In genomic region chr17:81483862-81484194, GRCh38 we compare ENCODE assay signal across 9 cellular contexts. TPM values are rescaled to one million over a fixed set of nuclear protein-coding genes. Genes with fewer than 3 reads are reported as not detected.
DNase-seq lines count a peak whose midpoint lies in the region; ATAC-seq and TF ChIP-seq lines count a peak whose summit lies in the region.
"Had no signal": no experiment of that assay in that cellular context is flagged by ENCODE, and none has a peak within 500 bp of the region (broad histone marks: within the 10 kb centered on the region; RNA-seq: fewer than 3 reads in every experiment).

No MANE protein-coding gene starts in this region.

- H3K36me3 ChIP-seq in breast epithelium (no peaks in the 10 kb centered on the region), brain microvascular endothelial cell (replicated peaks) (no peaks in the 10 kb centered on the region), mesodermal cell (ENCODE audit: control insufficient read depth, insufficient read depth, low read length) (no peaks in the 10 kb centered on the region), upper lobe of right lung (no peaks in the 10 kb centered on the region)

- no peak for TF ChIP-seq POLR2A in breast epithelium (IDR thresholded peaks at IDR 0.05)

- ATAC-seq in upper lobe of right lung: no peak

- BruUV-seq in MCF 10A (replicated peaks; lab: Mats Ljungman, UMichigan): no TSS peak

- H3K4me1 ChIP-seq in breast epithelium (peaks cover 0 to 4% of the 10 kb centered on the region in 2 donors), mesodermal cell (ENCODE audit: control insufficient read depth, insufficient read depth, low read length, poor library complexity, severe bottlenecking) (peaks cover 11% of the 10 kb centered on the region), upper lobe of right lung (peaks cover 23% of the 10 kb centered on the region)

- H3K9me3 Mint-ChIP-seq in MCF 10A (ENCODE audit: unreplicated experiment): no peaks in the 10 kb centered on the region
- H3K9me3 Mint-ChIP-seq: activated naive CD4-positive, alpha-beta T cell treated with anti-CD3 and anti-CD28 coated beads, Interleukin-2, amount 50 U/mL, for 72 hours had no signal

- in situ Hi-C loops in brain microvascular endothelial cell (cut with HindIII; ENCODE audit: low pct_ligation_motif_present, low sequenced_read_pairs): no loop called here

- no peaks in the 10 kb centered on the region for H3K4me1 Mint-ChIP-seq in MCF 10A (ENCODE audit: insufficient read depth, unreplicated experiment)

- H3K27me3 ChIP-seq in breast epithelium (no peaks in the 10 kb centered on the region), brain microvascular endothelial cell (replicated peaks) (no peaks in the 10 kb centered on the region), upper lobe of right lung (no peaks in the 10 kb centered on the region)

- POLR2A ChIA-PET in MCF 10A (lab: Yijun Ruan, JAX): interaction anchor here (0.6 to 0.8 kb wide), 3 partner anchors 77 to 343 kb away, joined by 3 to 4 read pairs (median 3); partner anchors contain the start of gene MRPL12

- H3K9me3 ChIP-seq in breast epithelium (no peaks in the 10 kb centered on the region), mesodermal cell (ENCODE audit: control insufficient read depth, low read length) (no peaks in the 10 kb centered on the region), upper lobe of right lung (no peaks in the 10 kb centered on the region)

- DNase-seq in breast epithelium (ENCODE audit: low spot score in 2 of 2) (no peak), MCF 10A (ENCODE audit: unreplicated experiment) (no peak), brain microvascular endothelial cell (no peak), upper lobe of right lung (no peak), DMS153 treated with DMSO at 0.1 percent for 48 hours (lab: John Stamatoyannopoulos, UW; ENCODE audit: unreplicated experiment) (no peak), NCI-H1436 (lab: John Stamatoyannopoulos, UW) (no peak), GOT3 (lab: John Stamatoyannopoulos, UW) (no peak)

- H3K27ac Mint-ChIP-seq in MCF 10A (ENCODE audit: low read depth, unreplicated experiment): no peak overlapping the region
- H3K27ac Mint-ChIP-seq: activated naive CD4-positive, alpha-beta T cell treated with anti-CD3 and anti-CD28 coated beads, Interleukin-2, amount 50 U/mL, for 72 hours had no signal

- H3K4me3 ChIP-seq in breast epithelium (peak overlapping the region; percentile 34 to 68 (median 46)), brain microvascular endothelial cell (ENCODE audit: low read depth, low read length) (peak overlapping the region; percentile 41), mesodermal cell (ENCODE audit: extremely low read depth, insufficient read depth, low read length, poor library complexity, severe bottlenecking) (peak overlapping the region; percentile 26), upper lobe of right lung (peak overlapping the region; percentile 39)

- no peak overlapping the region for H3K27ac ChIP-seq in breast epithelium
- no peak overlapping the region for H3K27ac ChIP-seq in brain microvascular endothelial cell
- H3K27ac ChIP-seq in mesodermal cell (ENCODE audit: low read depth, low read length, severe bottlenecking): no peak overlapping the region
- H3K27ac ChIP-seq in upper lobe of right lung: no peak overlapping the region

- H3K4me3 Mint-ChIP-seq in MCF 10A (ENCODE audit: unreplicated experiment): no peak overlapping the region

- peaks cover 6% of the 10 kb centered on the region for H3K36me3 Mint-ChIP-seq in MCF 10A (ENCODE audit: insufficient read depth, unreplicated experiment)
- H3K36me3 Mint-ChIP-seq: activated naive CD4-positive, alpha-beta T cell treated with anti-CD3 and anti-CD28 coated beads, Interleukin-2, amount 50 U/mL, for 72 hours had no signal

- no peaks in the 10 kb centered on the region for H3K27me3 Mint-ChIP-seq in MCF 10A (ENCODE audit: insufficient read depth, unreplicated experiment)

- CTCF ChIA-PET in MCF 10A (lab: Yijun Ruan, JAX): interaction anchor here (0.6 to 2.0 kb wide), 9 partner anchors 19 to 1742 kb away, joined by 3 to 29 read pairs (median 5); no protein-coding TSS in a partner anchor

- 18 to 34% methylated on average over 18 to 30 of the region's 32 CpGs for WGBS in mesodermal cell (ENCODE audit: insufficient coverage in 2 of 2), 2 experiments

- TF ChIP-seq CTCF in breast epithelium (IDR thresholded peaks at IDR 0.05): no peak
- no peak for TF ChIP-seq CTCF in MCF 10A (IDR thresholded peaks at IDR 0.05; ENCODE audit: unreplicated experiment)
- no peak for TF ChIP-seq CTCF in brain microvascular endothelial cell (IDR thresholded peaks at IDR 0.05; ENCODE audit: low read depth, low read length, missing control alignments)
- TF ChIP-seq CTCF in upper lobe of right lung (IDR thresholded peaks at IDR 0.05): no peak

- intact Hi-C loops in breast epithelium (cut with DNase I; ENCODE audit: low total_unique reads): loop anchor here (2.0 to 10.0 kb wide), 2 partner anchors 91 to 229 kb away; no protein-coding TSS in a partner anchor
- intact Hi-C loops in MCF 10A (cut with micrococcal nuclease): loop anchor here (1.0 to 2.0 kb wide), 4 partner anchors 89 to 341 kb away; partner anchors contain the start of gene BAHCC1
- intact Hi-C loops in upper lobe of right lung (cut with DNase I): loop anchor here (5.0 to 10.0 kb wide), 2 partner anchors 82 to 229 kb away; no protein-coding TSS in a partner anchor

RNA-seq across cellular contexts. Expression of gene ACTG1, which starts 28.8 kb away (rescaled TPM):
- total RNA-seq in breast epithelium (1,000 to 10,000 TPM; 2,222 to 2,764 (median 2,750) TPM), MCF 10A (2022) (1,056 and 1,461 TPM in 2 replicates), upper lobe of right lung (2,193 TPM)
- polyA plus RNA-seq in mesodermal cell (2013, experiment 1 of 2): 2,748 TPM
- 2,271 TPM for polyA plus RNA-seq in mesodermal cell (2013, experiment 2 of 2)

RNA-seq across cellular contexts. Expression of gene FSCN2, which starts 44.3 kb away (rescaled TPM):
- total RNA-seq in breast epithelium: 1 to 10 TPM in 2 of 3 donors, under 1 TPM in 1; 0.48 to 3.2 (median 1.6) TPM
- 0.37 TPM in 1 of 2 replicates, not detected in the other for total RNA-seq in MCF 10A (2022)
- polyA plus RNA-seq in mesodermal cell (2013, experiment 1 of 2): 0.29 TPM
- polyA plus RNA-seq in mesodermal cell (2013, experiment 2 of 2): 0.20 TPM
- total RNA-seq in upper lobe of right lung: 3.6 TPM
